27 cellular contexts compared by ENCODE assay signal in genomic region chr1:114462341-114462740, GRCh38.
"Had no signal": no experiment of that assay in that cellular context is flagged by ENCODE, and none has a peak within 500 bp of the region (broad histone marks: within the 10 kb centered on the region; RNA-seq: fewer than 3 reads in every experiment).

No MANE protein-coding gene starts in this region.

- H3K27me3 ChIP-seq: colonic mucosa, gastrocnemius medialis, hepatocyte, pancreas, sigmoid colon, suprapubic skin, tibial artery, upper lobe of right lung had no signal

- DNase-seq: activated CD4-positive, alpha-beta T cell treated with anti-CD3 and anti-CD28 coated beads for 36 hours; activated CD4-positive, CD25-positive, alpha-beta regulatory T cell; activated naive CD4-positive, alpha-beta T cell; activated T-cell treated with anti-CD3 and anti-CD28 coated beads for 4 hours; activated T-cell treated with anti-CD3 and anti-CD28 coated beads, Interleukin-2, amount 50 U/mL, for 72 hours; anterior cingulate cortex; colonic mucosa; effector CD8-positive, alpha-beta T cell; gastrocnemius medialis; left cardiac atrium; left ventricle myocardium superior; mammary epithelial cell; naive B cell; nucleus accumbens; pancreas; retina; sigmoid colon; stimulated activated CD4-positive, alpha-beta T cell treated with anti-CD3 and anti-CD28 coated beads, Interleukin-1b, Interleukin-23, amount 100 ng/mL, for 48 hours; stimulated activated naive CD4-positive, alpha-beta T cell; T-helper 1 cell; tibial artery; upper lobe of right lung had no signal

- H3K27ac ChIP-seq: colonic mucosa, gastrocnemius medialis, hepatocyte, pancreas, prostate gland, sigmoid colon, suprapubic skin, tibial artery, upper lobe of right lung had no signal

- ATAC-seq: activated CD4-positive, alpha-beta T cell treated with anti-CD3 and anti-CD28 coated beads for 36 hours; activated naive CD4-positive, alpha-beta T cell treated with anti-CD3 and anti-CD28 coated beads, Interleukin-2, amount 50 U/mL, for 72 hours; activated T-cell treated with anti-CD3 and anti-CD28 coated beads, Interleukin-2, amount 50 U/mL, for 72 hours; gastrocnemius medialis; left cardiac atrium; left ventricle myocardium superior; pancreas; upper lobe of right lung had no signal

- H3K4me3 ChIP-seq: colonic mucosa, gastrocnemius medialis, hepatocyte, pancreas, prostate gland, sigmoid colon, smooth muscle cell, suprapubic skin, tibial artery, upper lobe of right lung had no signal

- H3K9me3 ChIP-seq: colonic mucosa, gastrocnemius medialis, pancreas, prostate gland, sigmoid colon, suprapubic skin, tibial artery, upper lobe of right lung had no signal

- H3K4me1 ChIP-seq: colonic mucosa, prostate gland had no signal

- H3K36me3 ChIP-seq: colonic mucosa, gastrocnemius medialis, pancreas, prostate gland had no signal
